ENCODE assay signal across 1 cellular context in the genomic region with DNA sequence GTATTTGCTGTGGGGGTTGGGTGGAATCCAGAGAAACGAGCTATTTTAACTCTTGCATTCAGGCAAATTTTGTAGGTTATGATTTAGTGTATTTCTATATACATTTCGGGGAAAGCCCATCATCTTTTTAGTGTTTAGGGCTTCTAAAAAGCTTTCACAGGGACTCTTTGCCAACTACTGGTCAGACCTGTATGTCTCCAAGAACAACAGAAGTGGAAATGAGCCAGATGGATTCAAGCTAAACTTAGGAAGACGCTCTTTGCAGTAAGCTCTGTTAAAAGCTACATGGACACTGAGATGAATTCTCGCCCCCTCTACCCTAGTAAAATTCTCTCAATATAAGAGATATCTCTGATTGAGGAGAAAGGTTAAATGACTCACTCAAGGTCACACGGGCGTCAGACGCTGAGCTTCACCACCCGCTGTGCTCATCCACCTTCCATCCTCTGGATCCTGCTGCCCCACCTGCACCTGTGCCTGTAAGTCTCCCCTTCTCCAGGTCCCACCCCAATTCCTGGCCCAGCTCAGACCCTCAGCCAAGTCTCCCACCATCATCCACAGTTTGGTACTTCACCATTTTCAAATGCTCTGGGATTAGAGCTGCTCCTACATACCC.
A peak's percentile ranks its signal among the peaks of the same experiment; 100 is the strongest.
TF ChIP-seq lines count a peak whose summit lies in the region.

No MANE protein-coding gene starts in this region.

TF ChIP-seq in HepG2, 621 proteins besides CTCF, POLR2A, EP300 and RAD21 (continued from another document):
- TF ChIP-seq, protein P1, sequence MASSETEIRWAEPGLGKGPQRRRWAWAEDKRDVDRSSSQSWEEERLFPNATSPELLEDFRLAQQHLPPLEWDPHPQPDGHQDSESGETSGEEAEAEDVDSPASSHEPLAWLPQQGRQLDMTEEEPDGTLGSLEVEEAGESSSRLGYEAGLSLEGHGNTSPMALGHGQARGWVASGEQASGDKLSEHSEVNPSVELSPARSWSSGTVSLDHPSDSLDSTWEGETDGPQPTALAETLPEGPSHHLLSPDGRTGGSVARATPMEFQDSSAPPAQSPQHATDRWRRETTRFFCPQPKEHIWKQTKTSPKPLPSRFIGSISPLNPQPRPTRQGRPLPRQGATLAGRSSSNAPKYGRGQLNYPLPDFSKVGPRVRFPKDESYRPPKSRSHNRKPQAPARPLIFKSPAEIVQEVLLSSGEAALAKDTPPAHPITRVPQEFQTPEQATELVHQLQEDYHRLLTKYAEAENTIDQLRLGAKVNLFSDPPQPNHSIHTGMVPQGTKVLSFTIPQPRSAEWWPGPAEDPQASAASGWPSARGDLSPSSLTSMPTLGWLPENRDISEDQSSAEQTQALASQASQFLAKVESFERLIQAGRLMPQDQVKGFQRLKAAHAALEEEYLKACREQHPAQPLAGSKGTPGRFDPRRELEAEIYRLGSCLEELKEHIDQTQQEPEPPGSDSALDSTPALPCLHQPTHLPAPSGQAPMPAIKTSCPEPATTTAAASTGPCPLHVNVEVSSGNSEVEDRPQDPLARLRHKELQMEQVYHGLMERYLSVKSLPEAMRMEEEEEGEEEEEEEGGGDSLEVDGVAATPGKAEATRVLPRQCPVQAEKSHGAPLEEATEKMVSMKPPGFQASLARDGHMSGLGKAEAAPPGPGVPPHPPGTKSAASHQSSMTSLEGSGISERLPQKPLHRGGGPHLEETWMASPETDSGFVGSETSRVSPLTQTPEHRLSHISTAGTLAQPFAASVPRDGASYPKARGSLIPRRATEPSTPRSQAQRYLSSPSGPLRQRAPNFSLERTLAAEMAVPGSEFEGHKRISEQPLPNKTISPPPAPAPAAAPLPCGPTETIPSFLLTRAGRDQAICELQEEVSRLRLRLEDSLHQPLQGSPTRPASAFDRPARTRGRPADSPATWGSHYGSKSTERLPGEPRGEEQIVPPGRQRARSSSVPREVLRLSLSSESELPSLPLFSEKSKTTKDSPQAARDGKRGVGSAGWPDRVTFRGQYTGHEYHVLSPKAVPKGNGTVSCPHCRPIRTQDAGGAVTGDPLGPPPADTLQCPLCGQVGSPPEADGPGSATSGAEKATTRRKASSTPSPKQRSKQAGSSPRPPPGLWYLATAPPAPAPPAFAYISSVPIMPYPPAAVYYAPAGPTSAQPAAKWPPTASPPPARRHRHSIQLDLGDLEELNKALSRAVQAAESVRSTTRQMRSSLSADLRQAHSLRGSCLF (CRISPR knock-in tag; IDR thresholded peaks at IDR 0.05; ENCODE audit: borderline replicate concordance): no peak
- TF ChIP-seq, protein P2, sequence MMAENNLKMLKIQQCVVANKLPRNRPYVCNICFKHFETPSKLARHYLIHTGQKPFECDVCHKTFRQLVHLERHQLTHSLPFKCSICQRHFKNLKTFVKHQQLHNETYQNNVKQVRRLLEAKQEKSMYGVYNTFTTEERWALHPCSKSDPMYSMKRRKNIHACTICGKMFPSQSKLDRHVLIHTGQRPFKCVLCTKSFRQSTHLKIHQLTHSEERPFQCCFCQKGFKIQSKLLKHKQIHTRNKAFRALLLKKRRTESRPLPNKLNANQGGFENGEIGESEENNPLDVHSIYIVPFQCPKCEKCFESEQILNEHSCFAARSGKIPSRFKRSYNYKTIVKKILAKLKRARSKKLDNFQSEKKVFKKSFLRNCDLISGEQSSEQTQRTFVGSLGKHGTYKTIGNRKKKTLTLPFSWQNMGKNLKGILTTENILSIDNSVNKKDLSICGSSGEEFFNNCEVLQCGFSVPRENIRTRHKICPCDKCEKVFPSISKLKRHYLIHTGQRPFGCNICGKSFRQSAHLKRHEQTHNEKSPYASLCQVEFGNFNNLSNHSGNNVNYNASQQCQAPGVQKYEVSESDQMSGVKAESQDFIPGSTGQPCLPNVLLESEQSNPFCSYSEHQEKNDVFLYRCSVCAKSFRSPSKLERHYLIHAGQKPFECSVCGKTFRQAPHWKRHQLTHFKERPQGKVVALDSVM (CRISPR knock-in tag; IDR thresholded peaks at IDR 0.05): no peak
- TF ChIP-seq NR2F6 (IDR thresholded peaks at IDR 0.05): no peak
- 0 out of 2 replicates have a peak, but pooled peaks have one; percentile 15 for TF ChIP-seq NR2F6 (CRISPR knock-in tag; IDR thresholded peaks at IDR 0.05)
- 0 out of 2 replicates have a peak, but pooled peaks have one; percentile 45 for TF ChIP-seq ZMYM3 (CRISPR knock-in tag; IDR thresholded peaks at IDR 0.05)
- TF ChIP-seq, protein P3, sequence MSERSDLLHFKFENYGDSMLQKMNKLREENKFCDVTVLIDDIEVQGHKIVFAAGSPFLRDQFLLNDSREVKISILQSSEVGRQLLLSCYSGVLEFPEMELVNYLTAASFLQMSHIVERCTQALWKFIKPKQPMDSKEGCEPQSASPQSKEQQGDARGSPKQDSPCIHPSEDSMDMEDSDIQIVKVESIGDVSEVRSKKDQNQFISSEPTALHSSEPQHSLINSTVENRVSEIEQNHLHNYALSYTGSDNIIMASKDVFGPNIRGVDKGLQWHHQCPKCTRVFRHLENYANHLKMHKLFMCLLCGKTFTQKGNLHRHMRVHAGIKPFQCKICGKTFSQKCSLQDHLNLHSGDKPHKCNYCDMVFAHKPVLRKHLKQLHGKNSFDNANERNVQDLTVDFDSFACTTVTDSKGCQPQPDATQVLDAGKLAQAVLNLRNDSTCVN (CRISPR knock-in tag; IDR thresholded peaks at IDR 0.05; ENCODE audit: borderline replicate concordance): no peak
